ENCODE assay signal across 7 cellular contexts in genomic region chr12:31475610-31476009, GRCh38.
DNase-seq lines count a peak whose midpoint lies in the region; ATAC-seq, FAIRE-seq and TF ChIP-seq lines count a peak whose summit lies in the region.
"Not testable (repeated sequence)": the region's sequence is repeated elsewhere in the genome, so short reads cannot be mapped to it uniquely, and the experiment has no call there.

No MANE protein-coding gene starts in this region.

- not testable (repeated sequence) for H3K9ac ChIP-seq in HCT116 (ENCODE audit: low read length); HepG2 (ENCODE audit: insufficient read depth, low read depth, low read length)

- not testable (repeated sequence) for H3K4me3 ChIP-seq in Caco-2 (ENCODE audit: low read depth, low read length); HCT116 (replicated peaks in 1 of 2; ENCODE audit: low read depth in 1 of 2, low read length in 2 of 2); PC-9; HepG2 (replicated peaks in 1 of 3; ENCODE audit: insufficient read depth in 1 of 3, low read depth in 2 of 3, low read length in 3 of 3)

- TF ChIP-seq POLR2A in HCT116 (IDR thresholded peaks at IDR 0.05; ENCODE audit: borderline replicate concordance, extremely low read depth, insufficient read depth, insufficient read length); HepG2 (IDR thresholded peaks at IDR 0.05; ENCODE audit: insufficient read depth in 1 of 2, low read depth in 2 of 2, low read length in 2 of 2): not testable (repeated sequence)

- TF ChIP-seq EP300 in HepG2 (IDR thresholded peaks at IDR 0.05; ENCODE audit: low read depth in 2 of 2, low read length in 2 of 2); HepG2 (CRISPR knock-in tag; IDR thresholded peaks at IDR 0.05; ENCODE audit: borderline replicate concordance): not testable (repeated sequence)

- H3K27me3 ChIP-seq in Caco-2 (replicated peaks; ENCODE audit: control insufficient read depth, insufficient read depth, low read length); HCT116 (ENCODE audit: insufficient read depth, low read length); PC-9 (ENCODE audit: insufficient read depth, low read depth); HepG2 (ENCODE audit: control insufficient read depth in 1 of 2, insufficient read depth in 2 of 2, low read length in 2 of 2): not testable (repeated sequence)

- H3K27ac ChIP-seq in HCT116 (ENCODE audit: low read depth, low read length) (peak overlapping the region; percentile 17; the same call in 1 of the 2 replicates), HepG2 (ENCODE audit: extremely low read length, insufficient read depth, low read length) (peak overlapping the region; percentile 31)
- H3K27ac ChIP-seq in PC-9, result not testable (repeated sequence)

- BruUV-seq in Caco-2 (replicated peaks; lab: Mats Ljungman, UMichigan); HCT116 (replicated peaks; lab: Mats Ljungman, UMichigan); PC-9 (replicated peaks; lab: Mats Ljungman, UMichigan); HepG2 (replicated peaks; lab: Mats Ljungman, UMichigan): not testable (repeated sequence)

- H3K27ac Mint-ChIP-seq in Caco-2 (ENCODE audit: unreplicated experiment), result peak overlapping the region; percentile 18
- H3K27ac Mint-ChIP-seq in memory B cell, result not testable (repeated sequence)

- not testable (repeated sequence) for H3K4me1 ChIP-seq in Caco-2; PC-9 (replicated peaks; ENCODE audit: insufficient read depth)
- peaks cover 42 to 46% of the 10 kb centered on the region in 2 experiments for H3K4me1 ChIP-seq in HCT116 (ENCODE audit: control insufficient read depth in 1 of 2, insufficient read depth in 2 of 2, low read length in 2 of 2)
- peaks cover 50% of the 10 kb centered on the region for H3K4me1 ChIP-seq in HepG2 (ENCODE audit: insufficient read depth, low read length)

- CTCF ChIA-PET in Caco-2 (lab: Charles Lee); HCT116 (lab: Charles Lee); HepG2 (lab: Yijun Ruan, JAX; ENCODE audit: low intra/inter-chr PET ratio, low total read pairs): not testable (repeated sequence)
- CTCF ChIA-PET in PC-9 (lab: Charles Lee), result interaction anchor here (0.6 kb wide), 1 partner anchor 340 kb away, joined by 8 read pairs; no protein-coding TSS in a partner anchor

- H3K4me1 Mint-ChIP-seq in Caco-2 (ENCODE audit: low read depth, unreplicated experiment) (peaks cover 20% of the 10 kb centered on the region), memory B cell (peaks cover 18% of the 10 kb centered on the region)

- H3K4me2 ChIP-seq in HCT116 (ENCODE audit: low read length), result peak overlapping the region; percentile 13; the same call in 1 of the 2 replicates
- H3K4me2 ChIP-seq in PC-9; HepG2 (ENCODE audit: low read depth, low read length): not testable (repeated sequence)

- not testable (repeated sequence) for H3K9me3 Mint-ChIP-seq in Caco-2 (ENCODE audit: unreplicated experiment); memory B cell

- H3K79me2 ChIP-seq in HCT116 (ENCODE audit: insufficient read depth, low read length); PC-9 (ENCODE audit: low read depth); HepG2 (ENCODE audit: insufficient read depth, low read length): not testable (repeated sequence)

- FAIRE-seq in HTR-8/SVneo (lab: Jason Lieb, UNC), result peak; percentile 42
- peak; percentile 66 for FAIRE-seq in HepG2 (lab: Jason Lieb, UNC)

- not testable (repeated sequence) for H3K9me3 ChIP-seq in Caco-2; HCT116 (ENCODE audit: control insufficient read depth in 1 of 2, insufficient read depth in 1 of 2, low read depth in 1 of 2, low read length in 2 of 2); PC-9 (ENCODE audit: insufficient read depth, low read depth); HepG2 (ENCODE audit: low read length)

- intact Hi-C loops in Caco-2 (cut with micrococcal nuclease; ENCODE audit: unreplicated experiment), result loop anchor here (2.0 to 5.0 kb wide), 2 partner anchors 21 to 117 kb away; partner anchors contain the start of gene DENND5B
- intact Hi-C loops in HCT116 (cut with micrococcal nuclease); PC-9 (cut with micrococcal nuclease; ENCODE audit: unreplicated experiment); HepG2 (cut with micrococcal nuclease; ENCODE audit: unreplicated experiment): not testable (repeated sequence)

- not testable (repeated sequence) for TF ChIP-seq RAD21 in HCT116 (IDR thresholded peaks at IDR 0.05; ENCODE audit: low read depth); HepG2 (CRISPR knock-in tag; IDR thresholded peaks at IDR 0.05)

- H3K9me2 ChIP-seq in HCT116 (ENCODE audit: insufficient read depth); PC-9 (ENCODE audit: insufficient read depth): not testable (repeated sequence)

- not testable (repeated sequence) for H3K36me3 ChIP-seq in Caco-2 (ENCODE audit: control insufficient read depth, insufficient read depth, low read length); HCT116 (ENCODE audit: control insufficient read depth in 1 of 2, insufficient read depth in 2 of 2, low read length in 2 of 2); PC-9 (ENCODE audit: low read depth)
- H3K36me3 ChIP-seq in HepG2 (replicated peaks in 1 of 2; ENCODE audit: control insufficient read depth in 1 of 2, insufficient read depth in 2 of 2, low read length in 2 of 2), result peaks cover 3 to 11% of the 10 kb centered on the region in 2 experiments; a peak in 2 of 5 replicates

- in situ Hi-C loops in HepG2 (cut with HindIII; ENCODE audit: extremely low pct_ligation_motif_present, low pct_unique_long_range_greater_than_20kb), result not testable (repeated sequence)

- H3K36me3 Mint-ChIP-seq in Caco-2 (ENCODE audit: insufficient read depth, unreplicated experiment), result not testable (repeated sequence)
- peaks cover 22% of the 10 kb centered on the region for H3K36me3 Mint-ChIP-seq in memory B cell

- ATAC-seq in HCT116 (peak; percentile 52), HepG2 (peak; percentile 67)
- not testable (repeated sequence) for ATAC-seq in memory B cell (ENCODE audit: low read depth)

- RAD21 ChIA-PET in HCT116 (lab: Charles Lee; ENCODE audit: low non-redundant PET in 1 of 2, low total read pairs in 2 of 2, uncharacterized antibody in 2 of 2, unreplicated experiment in 2 of 2), result not testable (repeated sequence)

- H4K20me1 ChIP-seq in HCT116 (ENCODE audit: insufficient read depth); PC-9 (ENCODE audit: insufficient read depth); HepG2 (ENCODE audit: insufficient read depth, low read length): not testable (repeated sequence)

- H2AFZ ChIP-seq in HCT116 (ENCODE audit: low read depth, low read length, poor library complexity, severe bottlenecking); PC-9; HepG2 (ENCODE audit: low read length): not testable (repeated sequence)

- POLR2A ChIA-PET in Caco-2 (lab: Charles Lee); PC-9 (lab: Charles Lee; ENCODE audit: unreplicated experiment): not testable (repeated sequence)
- POLR2A ChIA-PET in HCT116 (lab: Charles Lee), result interaction anchor here (0.7 kb wide), 1 partner anchor 10 kb away, joined by 3 read pairs; no protein-coding TSS in a partner anchor
- POLR2A ChIA-PET in HepG2 (lab: Yijun Ruan, JAX), result interaction anchor here (0.6 to 1.2 kb wide), 2 partner anchors 115 to 178 kb away, joined by 3 to 4 read pairs; partner anchors contain the start of gene DENND5B

- 72% methylated on average over 7 of the region's 7 CpGs for WGBS in HepG2 (ENCODE audit: low lambda C conversion rate)

- TF ChIP-seq CTCF in Caco-2 (IDR thresholded peaks at IDR 0.05; ENCODE audit: insufficient read depth in 1 of 2, low read depth in 1 of 2, low read length in 1 of 2, severe bottlenecking in 1 of 2, unreplicated experiment in 1 of 2); HCT116 (IDR thresholded peaks at IDR 0.05 in 2 of 3, conservative IDR thresholded peaks at IDR 0.05 in 1 of 3; ENCODE audit: borderline replicate concordance in 1 of 3, insufficient read depth in 1 of 3, low read depth in 2 of 3, low read length in 2 of 3); PC-9 (conservative IDR thresholded peaks at IDR 0.05); HepG2 (CRISPR knock-in tag; IDR thresholded peaks at IDR 0.05): not testable (repeated sequence)

- not testable (repeated sequence) for H3K27me3 Mint-ChIP-seq in Caco-2 (ENCODE audit: insufficient read depth, unreplicated experiment); memory B cell

- not testable (repeated sequence) for H3K4me3 Mint-ChIP-seq in Caco-2 (ENCODE audit: unreplicated experiment)
- peak overlapping the region; percentile 39 for H3K4me3 Mint-ChIP-seq in memory B cell

- not testable (repeated sequence) for DNase-seq in Caco-2; HCT116 (ENCODE audit: low read depth, low spot score); HTR-8/SVneo (ENCODE audit: insufficient read length, low spot score); memory B cell (ENCODE audit: low spot score in 2 of 2)
- DNase-seq in PC-9, result peak; percentile 14 to 49
- peak; percentile 35 for DNase-seq in kidney tubule cell (ENCODE audit: low spot score)
- DNase-seq in HepG2 (ENCODE audit: low spot score), result peak; percentile 48

- H3F3A ChIP-seq in PC-9 (ENCODE audit: insufficient read depth, low read depth), result not testable (repeated sequence)

TF ChIP-seq in HCT116, 20 proteins besides CTCF, POLR2A, EP300 and RAD21:
- TF ChIP-seq CBX3 (IDR thresholded peaks at IDR 0.05; ENCODE audit: low read depth), result peak; percentile 9; the same call in 1 of the 2 replicates

TF ChIP-seq in HepG2, 621 proteins besides CTCF, POLR2A, EP300 and RAD21 (continues in another document):
- peak; percentile 43; the same call in 1 of the 2 replicates for TF ChIP-seq ZNF7 (CRISPR knock-in tag; IDR thresholded peaks at IDR 0.05)
- TF ChIP-seq POGZ (CRISPR knock-in tag; IDR thresholded peaks at IDR 0.05), result 0 out of 2 replicates have a peak, but pooled peaks have one; percentile 29
- TF ChIP-seq SALL1 (CRISPR knock-in tag; IDR thresholded peaks at IDR 0.05), result peak; percentile 66
- TF ChIP-seq ZNF589 (CRISPR knock-in tag; conservative IDR thresholded peaks at IDR 0.05), result 0 out of 2 replicates have a peak, but pooled peaks have one; percentile 22
